ENCODE assay signal across 15 cellular contexts in genomic region chr10:7027913-7028808, GRCh38.
A peak's percentile ranks its signal among the peaks of the same experiment; 100 is the strongest.
DNase-seq lines count a peak whose midpoint lies in the region; ATAC-seq and TF ChIP-seq lines count a peak whose summit lies in the region.
"Had no signal": no experiment of that assay in that cellular context is flagged by ENCODE, and none has a peak within 500 bp of the region (broad histone marks: within the 10 kb centered on the region; RNA-seq: fewer than 3 reads in every experiment).

No MANE protein-coding gene starts in this region.

- no peak for TF ChIP-seq EP300 in tibial nerve (IDR thresholded peaks at IDR 0.05)

- no peak for TF ChIP-seq CTCF in tibial nerve (IDR thresholded peaks at IDR 0.05)
- TF ChIP-seq CTCF in prostate gland (IDR thresholded peaks at IDR 0.05), result no peak

- no peak for TF ChIP-seq POLR2A in tibial nerve (IDR thresholded peaks at IDR 0.05)
- TF ChIP-seq POLR2A in prostate gland (IDR thresholded peaks at IDR 0.05), result no peak

- no peaks in the 10 kb centered on the region for H3K9me3 ChIP-seq in tibial nerve
- H3K9me3 ChIP-seq in prostate gland, result no peaks in the 10 kb centered on the region
- H3K9me3 ChIP-seq: adrenal gland, pancreas had no signal

- WGBS in tibial nerve, 2 donors, result 68% methylated on average over 7 of the region's 7 CpGs
- WGBS in prostate gland, result 68% methylated on average over 7 of the region's 7 CpGs

- no peak overlapping the region for H3K4me3 Mint-ChIP-seq in activated naive CD8-positive, alpha-beta T cell

- H3K27ac Mint-ChIP-seq in activated naive CD8-positive, alpha-beta T cell, result peak overlapping the region; percentile 24

- no peaks in the 10 kb centered on the region for H3K36me3 ChIP-seq in tibial nerve
- no peaks in the 10 kb centered on the region for H3K36me3 ChIP-seq in prostate gland
- H3K36me3 ChIP-seq: adrenal gland, pancreas had no signal

- H3K27ac ChIP-seq in tibial nerve (peak overlapping the region in 1 of 4 donors; percentile 10), prostate gland (no peak overlapping the region)
- H3K27ac ChIP-seq: adrenal gland, epithelial cell of prostate, pancreas had no signal

- H3K36me3 Mint-ChIP-seq in activated naive CD8-positive, alpha-beta T cell, result peaks cover 5% of the 10 kb centered on the region

- ATAC-seq in HG02678 (IDR thresholded peaks at IDR 0.05; ENCODE audit: unreplicated experiment), result no peak

- no peak overlapping the region for H3K4me3 ChIP-seq in tibial nerve
- no peak overlapping the region for H3K4me3 ChIP-seq in prostate gland
- H3K4me3 ChIP-seq: adrenal gland, pancreas had no signal

- H3K27me3 ChIP-seq in tibial nerve, result no peaks in the 10 kb centered on the region
- no peaks in the 10 kb centered on the region for H3K27me3 ChIP-seq in prostate gland (replicated peaks; ENCODE audit: insufficient read depth)
- H3K27me3 ChIP-seq: adrenal gland, pancreas had no signal

- intact Hi-C loops in prostate gland (cut with DNase I), result no loop called here

- H3K9me3 Mint-ChIP-seq in activated naive CD8-positive, alpha-beta T cell (ENCODE audit: low read depth), result peaks cover 4% of the 10 kb centered on the region

- peaks cover 21% of the 10 kb centered on the region for H3K4me1 Mint-ChIP-seq in activated naive CD8-positive, alpha-beta T cell (ENCODE audit: low read depth)

- no peaks in the 10 kb centered on the region for H3K27me3 Mint-ChIP-seq in activated naive CD8-positive, alpha-beta T cell

- H3K4me1 ChIP-seq in tibial nerve (peaks cover 0 to 14% (median 1%) of the 10 kb centered on the region in 4 donors), prostate gland (replicated peaks) (no peaks in the 10 kb centered on the region)
- H3K4me1 ChIP-seq: adrenal gland, pancreas had no signal

- DNase-seq in Daoy (ENCODE audit: low read depth), result peak; percentile 49
- DNase-seq in HUDEP-2 (lab: John Stamatoyannopoulos, UW; ENCODE audit: unreplicated experiment in 76 of 76), result peak in 56 of 76 experiments; percentile 2 to 94 (median 59)
- DNase-seq in iris pigment epithelial cell (ENCODE audit: low read depth), result peak; percentile 1
- DNase-seq in tibial nerve (ENCODE audit: low spot score in 2 of 2), result no peak
- no peak for DNase-seq in prostate gland (ENCODE audit: low spot score)
- no peak for DNase-seq in ecto neural progenitor cell (ENCODE audit: low spot score)
- DNase-seq: adrenal gland; DMS53; left cardiac atrium; NCI-H1092 treated with DMSO at 0.1 percent for 48 hours; NK-92 treated with Interleukin-12 subunit alpha and Interleukin-12 subunit beta, amount 100 ng/mL, for 24 hours; pancreas had no signal

Comparison
In these comparisons a context has a peak if more than half of its experiments do, and no peak if none do; other contexts are left out.
1. DNase-seq: peak in Daoy (single experiment), HUDEP-2 (56 of 76) and iris pigment epithelial cell (single experiment); none in tibial nerve (0 of 2), prostate gland (single experiment) and ecto neural progenitor cell (single experiment).